In genomic region chr1:178684542-178685000, GRCh38 we compare ENCODE assay signal across 9 cellular contexts. TPM values are rescaled to one million over a fixed set of nuclear protein-coding genes. Genes with fewer than 3 reads are reported as not detected.
DNase-seq lines count a peak whose midpoint lies in the region; ATAC-seq and TF ChIP-seq lines count a peak whose summit lies in the region.
"Had no signal": no experiment of that assay in that cellular context is flagged by ENCODE, and none has a peak within 500 bp of the region (broad histone marks: within the 10 kb centered on the region; RNA-seq: fewer than 3 reads in every experiment).

No MANE protein-coding gene starts in this region.

- H3K36me3 ChIP-seq in BJ (ENCODE audit: control insufficient read depth, insufficient read depth, low read length): no peaks in the 10 kb centered on the region

- H3K4me1 Mint-ChIP-seq in activated T-cell treated with anti-CD3 and anti-CD28 coated beads, Interleukin-2, amount 50 U/mL, for 24 hours (ENCODE audit: low read depth): peaks cover 6% of the 10 kb centered on the region
- H3K4me1 Mint-ChIP-seq: nephron had no signal

- no peaks in the 10 kb centered on the region for H3K36me3 Mint-ChIP-seq in activated T-cell treated with anti-CD3 and anti-CD28 coated beads, Interleukin-2, amount 50 U/mL, for 24 hours (ENCODE audit: low read depth)

- H3K4me3 ChIP-seq in BJ (ENCODE audit: low read depth, low read length) (no peak overlapping the region), fibroblast of mammary gland (ENCODE audit: control insufficient read depth, low read depth, low read length) (no peak overlapping the region)

- ATAC-seq in GM21447 (IDR thresholded peaks at IDR 0.05; ENCODE audit: unreplicated experiment): peak; percentile 92
- no peak for ATAC-seq in HG03139 (IDR thresholded peaks at IDR 0.05; ENCODE audit: unreplicated experiment)

- TF ChIP-seq CTCF in BJ (IDR thresholded peaks at IDR 0.05; ENCODE audit: insufficient read depth, low read depth, low read length): no peak
- no peak for TF ChIP-seq CTCF in fibroblast of mammary gland (conservative IDR thresholded peaks at IDR 0.05; ENCODE audit: control insufficient read depth, insufficient read depth, low read depth, low read length)

- no peak overlapping the region for H3K27ac Mint-ChIP-seq in activated T-cell treated with anti-CD3 and anti-CD28 coated beads, Interleukin-2, amount 50 U/mL, for 24 hours
- H3K27ac Mint-ChIP-seq: nephron had no signal

- no peaks in the 10 kb centered on the region for H3K9me3 Mint-ChIP-seq in activated T-cell treated with anti-CD3 and anti-CD28 coated beads, Interleukin-2, amount 50 U/mL, for 24 hours
- H3K9me3 Mint-ChIP-seq: nephron had no signal

- H3K27me3 ChIP-seq in BJ (ENCODE audit: control insufficient read depth, insufficient read depth, low read length): no peaks in the 10 kb centered on the region

- peaks cover 6% of the 10 kb centered on the region for H3K27me3 Mint-ChIP-seq in activated T-cell treated with anti-CD3 and anti-CD28 coated beads, Interleukin-2, amount 50 U/mL, for 24 hours

- POLR2A ChIA-PET in BJ (lab: Charles Lee): interaction anchor here (0.6 to 1.1 kb wide), 3 partner anchors 76 to 681 kb away, joined by 3 to 5 read pairs (median 5); no protein-coding TSS in a partner anchor

- no peak overlapping the region for H3K4me3 Mint-ChIP-seq in activated T-cell treated with anti-CD3 and anti-CD28 coated beads, Interleukin-2, amount 50 U/mL, for 24 hours
- H3K4me3 Mint-ChIP-seq: nephron had no signal

- DNase-seq in BJ (ENCODE audit: low read depth): peak; percentile 92
- DNase-seq in HT1080 (ENCODE audit: low read depth): peak; percentile 90
- peak; percentile 95 for DNase-seq in fibroblast of mammary gland (ENCODE audit: low read depth)
- DNase-seq in activated T-cell treated with anti-CD3 and anti-CD28 coated beads, Interleukin-2, amount 50 U/mL, for 24 hours: no peak
- no peak for DNase-seq in KG1 (lab: John Stamatoyannopoulos, UW)
- DNase-seq in D341Med (ENCODE audit: low spot score): no peak

- CTCF ChIA-PET in BJ (lab: Yijun Ruan, JAX): interaction anchor here (0.7 kb wide), 2 partner anchors 40 to 148 kb away, joined by 3 read pairs; partner anchors contain the start of gene RALGPS2

RNA-seq across cellular contexts. Expression of gene RALGPS2, which starts 40.5 kb away (rescaled TPM):
- polyA plus RNA-seq in BJ (2011; rRNA removed): 27.7 and 40.9 TPM in 2 replicates
- polyA minus RNA-seq in BJ (2011; rRNA and poly(A)+ RNA removed): 19.7 and 38.0 TPM in 2 replicates
- 9.4 and 11.6 TPM in 2 replicates for total RNA-seq in HT1080 (2014; rRNA removed; shearing (Covaris generic))
- polyA plus RNA-seq in HT1080 (2015; cell fraction: cytosol; rRNA removed): 6.4 and 9.8 TPM in 2 replicates
- 9.9 and 12.7 TPM in 2 replicates for polyA plus RNA-seq in HT1080 (2015; cell fraction: nucleus; rRNA removed)

Comparison
In these comparisons a context has a peak if more than half of its experiments do, and no peak if none do; other contexts are left out.
1. DNase-seq: peak in BJ (single experiment), HT1080 (single experiment) and fibroblast of mammary gland (single experiment); none in activated T-cell treated with anti-CD3 and anti-CD28 coated beads, Interleukin-2, amount 50 U/mL, for 24 hours (single experiment), KG1 (single experiment) and D341Med (single experiment).